31 cellular contexts compared by ENCODE assay signal in genomic region chr16:3248596-3248995, GRCh38. TPM values are rescaled to one million over a fixed set of nuclear protein-coding genes. Genes with fewer than 3 reads are reported as not detected.
"Had no signal": no experiment of that assay in that cellular context is flagged by ENCODE, and none has a peak within 500 bp of the region (broad histone marks: within the 10 kb centered on the region; RNA-seq: fewer than 3 reads in every experiment).

No MANE protein-coding gene starts in this region.

- H3K9me3 ChIP-seq: colonic mucosa, esophagus squamous epithelium, gastrocnemius medialis, heart right ventricle, left lung, lower lobe of right lung had no signal

- H3K36me3 ChIP-seq: colonic mucosa, esophagus squamous epithelium, gastrocnemius medialis had no signal

- H3K27ac ChIP-seq: colonic mucosa, epithelial cell of prostate, esophagus squamous epithelium, gastrocnemius medialis, heart right ventricle, hepatocyte, left lung, lower lobe of right lung had no signal

- H3K9me3 Mint-ChIP-seq: dendritic cell treated with granulocyte-macrophage colony-stimulating factor and Interleukin-4, amounts not matched to agents 40 ng/mL and 50 ng/mL, for 4 days; effector memory CD8-positive, alpha-beta T cell; immature natural killer cell had no signal

- H3K36me3 Mint-ChIP-seq: immature natural killer cell had no signal

- H3K27me3 Mint-ChIP-seq: dendritic cell treated with granulocyte-macrophage colony-stimulating factor and Interleukin-4, amounts not matched to agents 40 ng/mL and 50 ng/mL, for 4 days had no signal

- H3K4me3 ChIP-seq: colonic mucosa, esophagus squamous epithelium, gastrocnemius medialis, heart right ventricle, hepatocyte, left lung, lower lobe of right lung had no signal

- H3K4me3 Mint-ChIP-seq: dendritic cell treated with granulocyte-macrophage colony-stimulating factor and Interleukin-4, amounts not matched to agents 40 ng/mL and 50 ng/mL, for 4 days; effector memory CD8-positive, alpha-beta T cell; endodermal cell; immature natural killer cell had no signal

- H3K4me1 ChIP-seq: colonic mucosa, esophagus squamous epithelium, gastrocnemius medialis, heart right ventricle, lower lobe of right lung had no signal

- H3K27ac Mint-ChIP-seq: dendritic cell treated with granulocyte-macrophage colony-stimulating factor and Interleukin-4, amounts not matched to agents 40 ng/mL and 50 ng/mL, for 4 days; effector memory CD8-positive, alpha-beta T cell; endodermal cell; immature natural killer cell had no signal

- ATAC-seq: effector memory CD8-positive, alpha-beta T cell; esophagus mucosa; gastrocnemius medialis; heart right ventricle; left cardiac atrium; left lung; left ventricle myocardium superior; lower lobe of right lung had no signal

- DNase-seq: colonic mucosa; cortex of kidney; effector CD8-positive, alpha-beta T cell; effector memory CD8-positive, alpha-beta T cell; endodermal cell; erythroblast; esophagus squamous epithelium; foreskin fibroblast; foreskin melanocyte; gastrocnemius medialis; glutamatergic neuron; head of caudate nucleus; heart right ventricle; hypothalamus; immature natural killer cell; islet precursor cell; left cardiac atrium; left lung; left ventricle myocardium superior; lower lobe of right lung; mesenchymal stem cell; midbrain had no signal

- H3K4me1 Mint-ChIP-seq: endodermal cell, immature natural killer cell had no signal

- H3K27me3 ChIP-seq: colonic mucosa, gastrocnemius medialis, hepatocyte, left lung had no signal

- FAIRE-seq: endometrium had no signal

RNA-seq across cellular contexts. Expression of gene MEFV, which starts 7.8 kb away (rescaled TPM):
- total RNA-seq: chondrocyte, dermis microvascular lymphatic vessel endothelial cell, endodermal cell, glomerular endothelial cell, lung microvascular endothelial cell had no signal
- polyA plus RNA-seq: hepatocyte had no signal
